In genomic region chr7:12210179-12211053, GRCh38 we compare ENCODE assay signal across 1 cellular context.
TF ChIP-seq lines count a peak whose summit lies in the region.

No MANE protein-coding gene starts in this region.

TF ChIP-seq in WTC11, 78 proteins besides CTCF, POLR2A, EP300 and RAD21 (continued from another document):
- no peak for TF ChIP-seq ZNF512 (CRISPR knock-in tag; IDR thresholded peaks at IDR 0.05; ENCODE audit: borderline replicate concordance)
